8 cellular contexts compared by ENCODE assay signal in genomic region chr1:174999216-174999925, GRCh38. TPM values are rescaled to one million over a fixed set of nuclear protein-coding genes. Genes with fewer than 3 reads are reported as not detected.
DNase-seq lines count a peak whose midpoint lies in the region; ATAC-seq, FAIRE-seq and TF ChIP-seq lines count a peak whose summit lies in the region.

No MANE protein-coding gene starts in this region.

- no peak overlapping the region for H2BK12ac ChIP-seq in trophoblast cell (ENCODE audit: low read length)

- H2BK120ac ChIP-seq in trophoblast cell (ENCODE audit: insufficient read depth, low read length, poor library complexity): peak overlapping the region; percentile 93

- no peak for TF ChIP-seq EP300 in transverse colon (IDR thresholded peaks at IDR 0.05; ENCODE audit: low read depth)

- intact Hi-C loops in heart left ventricle (cut with DNase I): loop anchor here in 5 of 10 donors (5.0 to 10.0 kb wide), 3 partner anchors 227 to 745 kb away; no protein-coding TSS in a partner anchor
- intact Hi-C loops in transverse colon (cut with DNase I; ENCODE audit: low total_unique reads): no loop called here

- TF ChIP-seq CTCF in SU-DHL-6 (IDR thresholded peaks at IDR 0.05; ENCODE audit: insufficient read depth, low read length, poor library complexity, severe bottlenecking) (no peak), heart left ventricle (IDR thresholded peaks at IDR 0.05) (no peak), transverse colon (IDR thresholded peaks at IDR 0.05) (no peak)

- H3K27me3 ChIP-seq in SU-DHL-6 (ENCODE audit: low read length) (no peaks in the 10 kb centered on the region), heart left ventricle (no peaks in the 10 kb centered on the region), trophoblast cell (ENCODE audit: insufficient read depth, low read length) (no peaks in the 10 kb centered on the region), transverse colon (no peaks in the 10 kb centered on the region)

- peaks cover 15% of the 10 kb centered on the region for H3K79me1 ChIP-seq in trophoblast cell (ENCODE audit: low read length)

- H3F3A ChIP-seq in SU-DHL-6 (ENCODE audit: insufficient read depth): peaks cover 42% of the 10 kb centered on the region; the same call in 1 of the 2 replicates

- peak overlapping the region; percentile 61 for H3K4ac ChIP-seq in trophoblast cell (ENCODE audit: low read depth, low read length)

- peak overlapping the region; percentile 88 for H3K4me2 ChIP-seq in SU-DHL-6 (ENCODE audit: low read depth, low read length, poor library complexity, severe bottlenecking)
- H3K4me2 ChIP-seq in trophoblast cell (ENCODE audit: low read length): peak overlapping the region; percentile 78

- 0% methylated on average over 58 of the region's 58 CpGs for WGBS in adipose tissue, 3 donors
- 0 to 1% (median 1%) methylated on average over 28 to 58 of the region's 58 CpGs for WGBS in heart left ventricle, 4 donors
- no CpG with 5 or more reads among the region's 58 CpGs for WGBS in trophoblast cell (ENCODE audit: extremely low coverage, insufficient coverage, insufficient read length)
- 1% methylated on average over 58 of the region's 58 CpGs; no CpG with 5 or more reads in 1 of the 2 donors for WGBS in transverse colon (ENCODE audit: low coverage in 1 of 2), 2 donors

- H3K14ac ChIP-seq in trophoblast cell (ENCODE audit: low read length): peak overlapping the region; percentile 93

- H3K27ac ChIP-seq in SU-DHL-6 (ENCODE audit: low read depth, low read length) (peak overlapping the region; percentile 94), adipose tissue (ENCODE audit: low read depth, low read length) (peak overlapping the region; percentile 94), heart left ventricle (peak overlapping the region; percentile 93 to 99 (median 97)), trophoblast cell (ENCODE audit: low read depth, low read length) (peak overlapping the region; percentile 90), transverse colon (peak overlapping the region; percentile 90 to 99 (median 98))

- no peaks in the 10 kb centered on the region for H3K9me3 ChIP-seq in SU-DHL-6 (ENCODE audit: insufficient read depth, low read length)
- H3K9me3 ChIP-seq in heart left ventricle: no peaks in the 10 kb centered on the region
- no peaks in the 10 kb centered on the region for H3K9me3 ChIP-seq in trophoblast cell (ENCODE audit: insufficient read depth, low read depth, low read length)
- no peaks in the 10 kb centered on the region for H3K9me3 ChIP-seq in transverse colon

- H3K9me2 ChIP-seq in SU-DHL-6 (replicated peaks; ENCODE audit: insufficient read depth, low read length): no peaks in the 10 kb centered on the region

- peak overlapping the region; percentile 66 for H3K18ac ChIP-seq in trophoblast cell (ENCODE audit: low read length)

- no peak overlapping the region for H3K23ac ChIP-seq in trophoblast cell (ENCODE audit: low read length)

- TF ChIP-seq POLR2A in GM12892 (IDR thresholded peaks at IDR 0.05; ENCODE audit: low read depth, low read length): peak; percentile 98
- peak; percentile 17 to 88 for TF ChIP-seq POLR2A in heart left ventricle (IDR thresholded peaks at IDR 0.05)
- peak; percentile 96 for TF ChIP-seq POLR2A in transverse colon (IDR thresholded peaks at IDR 0.05)

- ATAC-seq in HG02798 (IDR thresholded peaks at IDR 0.05; ENCODE audit: poor library complexity, unreplicated experiment) (peak; percentile 84), heart left ventricle (peak; percentile 92 to 96 (median 94))

- H3K36me3 ChIP-seq in SU-DHL-6 (ENCODE audit: low read length) (peaks cover 14% of the 10 kb centered on the region; the same call in 1 of the 2 replicates), heart left ventricle (no peaks in the 10 kb centered on the region), trophoblast cell (ENCODE audit: control insufficient read depth in 1 of 2, insufficient read depth in 2 of 2, low read length in 2 of 2) (no peaks in the 10 kb centered on the region), transverse colon (no peaks in the 10 kb centered on the region)

- peaks cover 7% of the 10 kb centered on the region; the same call in 1 of the 2 replicates for H4K20me1 ChIP-seq in SU-DHL-6 (ENCODE audit: low read depth, low read length)

- H3K9ac ChIP-seq in SU-DHL-6 (ENCODE audit: low read length) (peak overlapping the region; percentile 98), trophoblast cell (ENCODE audit: low read length) (peak overlapping the region; percentile 92)

- H4K12ac ChIP-seq in trophoblast cell (ENCODE audit: low read depth, low read length): peak overlapping the region; percentile 99

- H3K79me2 ChIP-seq in SU-DHL-6 (ENCODE audit: insufficient read depth, low read length) (peaks cover 45% of the 10 kb centered on the region), trophoblast cell (ENCODE audit: control insufficient read depth, insufficient read depth, low read length, poor library complexity) (peaks cover 19% of the 10 kb centered on the region)

- in situ Hi-C loops in transverse colon (cut with MboI; ENCODE audit: low pct_ligation_motif_present in 1 of 4, low pct_unique_long_range_greater_than_20kb in 1 of 4, low sequenced_read_pairs in 3 of 4): loop anchor here in 1 of 4 donors (25.0 kb wide), 1 partner anchor 737 kb away; no protein-coding TSS in a partner anchor

- H2AFZ ChIP-seq in SU-DHL-6 (ENCODE audit: low read depth, low read length, severe bottlenecking) (peak overlapping the region; percentile 83), trophoblast cell (ENCODE audit: insufficient read depth, low read length, poor library complexity) (peak overlapping the region; percentile 47)

- peaks cover 0 to 50% (median 14%) of the 10 kb centered on the region in 12 donors for H3K4me1 ChIP-seq in heart left ventricle
- H3K4me1 ChIP-seq in trophoblast cell (ENCODE audit: control insufficient read depth in 1 of 2, insufficient read depth in 2 of 2, low read length in 2 of 2): no peaks in the 10 kb centered on the region
- peaks cover 12 to 57% (median 23%) of the 10 kb centered on the region in 4 donors for H3K4me1 ChIP-seq in transverse colon

- peak overlapping the region; percentile 93 for H2BK5ac ChIP-seq in trophoblast cell (ENCODE audit: low read depth, low read length, poor library complexity)

- DNase-seq in GM12892 (ENCODE audit: insufficient read length) (peak; percentile 72), NCI-H1417 treated with DMSO at 0.1 percent for 48 hours (lab: John Stamatoyannopoulos, UW) (peak; percentile 88), heart left ventricle (peak; percentile 97 to 99 (median 98)), trophoblast cell (peak; percentile 99 to 100), transverse colon (peak; percentile 98)

- peak overlapping the region; percentile 86 for H4K91ac ChIP-seq in trophoblast cell (ENCODE audit: low read depth, low read length)

- H3K4me3 ChIP-seq in SU-DHL-6 (ENCODE audit: insufficient read depth, low read length, poor library complexity, severe bottlenecking): peak overlapping the region; percentile 75
- H3K4me3 ChIP-seq in heart left ventricle: peak overlapping the region; percentile 52 to 94 (median 78)
- peak overlapping the region; percentile 97 for H3K4me3 ChIP-seq in trophoblast cell (ENCODE audit: low read depth, low read length)
- peak overlapping the region; percentile 36 to 86 (median 80) for H3K4me3 ChIP-seq in transverse colon

- FAIRE-seq in GM12892 (lab: Jason Lieb, UNC): peak; percentile 96

- peak overlapping the region; percentile 87 for H4K8ac ChIP-seq in trophoblast cell (ENCODE audit: low read depth, low read length)

- H2AK5ac ChIP-seq in trophoblast cell (ENCODE audit: low read length): peak overlapping the region; percentile 28

RNA-seq across cellular contexts. Expression of gene CACYBP, which starts 0.4 kb away (rescaled TPM):
- polyA plus RNA-seq in GM12892 (2012; ENCODE audit: missing spikeins): 142 TPM
- polyA plus RNA-seq in adipose tissue: 100 to 1,000 TPM in 1 of 3 donors, 10 to 100 TPM in 2; 42.8 to 106 (median 70.1) TPM
- total RNA-seq in heart left ventricle: 10 to 100 TPM; 41.0 to 86.3 (median 54.6) TPM
- polyA plus RNA-seq in heart left ventricle: 100 to 1,000 TPM in 1 of 2 donors, 10 to 100 TPM in 1; 30.1 to 170 TPM
- 77.9 and 79.7 TPM in 2 replicates for polyA plus RNA-seq in trophoblast cell (2013)
- total RNA-seq in transverse colon: 100 to 1,000 TPM in 1 of 4 donors, 10 to 100 TPM in 3; 32.9 to 741 (median 62.1) TPM

RNA-seq across cellular contexts. Expression of gene MRPS14, which starts 23.9 kb away (rescaled TPM):
- 36.4 TPM for polyA plus RNA-seq in GM12892 (2012; ENCODE audit: missing spikeins)
- polyA plus RNA-seq in adipose tissue: 10 to 100 TPM; 20.1 to 38.9 (median 27.0) TPM
- 10 to 100 TPM; 15.5 to 27.0 (median 22.7) TPM for total RNA-seq in heart left ventricle
- 10 to 100 TPM; 12.4 to 25.0 TPM for polyA plus RNA-seq in heart left ventricle
- 43.3 and 44.2 TPM in 2 replicates for polyA plus RNA-seq in trophoblast cell (2013)
- 10 to 100 TPM in 2 of 4 donors, 1 to 10 TPM in 2; 3.2 to 21.0 (median 13.0) TPM for total RNA-seq in transverse colon

Comparison
In these comparisons a context has a peak if more than half of its experiments do, and no peak if none do; other contexts are left out.
1. Peak in every context shown above with its lines: DNase-seq, ATAC-seq, H3K4me3 ChIP-seq and H3K27ac ChIP-seq.